ENCODE assay signal across 18 cellular contexts in genomic region chr6:42388046-42388445, GRCh38.
DNase-seq lines count a peak whose midpoint lies in the region; ATAC-seq, FAIRE-seq and TF ChIP-seq lines count a peak whose summit lies in the region.
"Had no signal": no experiment of that assay in that cellular context is flagged by ENCODE, and none has a peak within 500 bp of the region (broad histone marks: within the 10 kb centered on the region; RNA-seq: fewer than 3 reads in every experiment).

No MANE protein-coding gene starts in this region.

- H2AFZ ChIP-seq in PC-3 (ENCODE audit: low read length), result no peak overlapping the region

- FAIRE-seq in urothelium cell line (lab: Jason Lieb, UNC), result no peak

- no TSS peak for BruUV-seq in PC-3 (replicated peaks; lab: Mats Ljungman, UMichigan)

- H3K27ac ChIP-seq in PC-3 (ENCODE audit: low read length), result peak overlapping the region; percentile 25
- H3K27ac ChIP-seq: body of pancreas, foreskin keratinocyte, left ventricle myocardium inferior, sigmoid colon, SJSA1 had no signal

- H3K9ac ChIP-seq in PC-3 (ENCODE audit: low read length), result no peak overlapping the region

- H3K79me2 ChIP-seq in PC-3 (ENCODE audit: low read length), result peaks cover 80% of the 10 kb centered on the region

- peaks cover 6% of the 10 kb centered on the region; the same call in 1 of the 2 replicates for H3K36me3 ChIP-seq in PC-3 (ENCODE audit: low read depth, low read length)
- H3K36me3 ChIP-seq: left ventricle myocardium inferior, sigmoid colon, SJSA1 had no signal

- H3K9me3 Mint-ChIP-seq in activated naive CD4-positive, alpha-beta T cell treated with anti-CD3 and anti-CD28 coated beads for 36 hours, result no peaks in the 10 kb centered on the region
- H3K9me3 Mint-ChIP-seq in activated naive CD8-positive, alpha-beta T cell treated with anti-CD3 and anti-CD28 coated beads, Interleukin-2, amount 10 ng/mL, durations not matched to agents 7 days and 5 days, result no peaks in the 10 kb centered on the region
- no peaks in the 10 kb centered on the region for H3K9me3 Mint-ChIP-seq in stimulated activated memory B cell treated with anti-CD40 and anti-IgM and Interleukin-4, amounts not matched to agents 10 μg/mL and 1 μg/mL and 100 μg/mL, for 72 hours
- H3K9me3 Mint-ChIP-seq: nephron progenitor cell had no signal

- no peak for TF ChIP-seq CTCF in PC-3 (conservative IDR thresholded peaks at IDR 0.05; ENCODE audit: low read depth, low read length)

- no peaks in the 10 kb centered on the region for H3K27me3 Mint-ChIP-seq in activated naive CD4-positive, alpha-beta T cell treated with anti-CD3 and anti-CD28 coated beads for 36 hours (ENCODE audit: low read depth)
- no peaks in the 10 kb centered on the region for H3K27me3 Mint-ChIP-seq in activated naive CD8-positive, alpha-beta T cell treated with anti-CD3 and anti-CD28 coated beads, Interleukin-2, amount 10 ng/mL, durations not matched to agents 7 days and 5 days
- no peaks in the 10 kb centered on the region for H3K27me3 Mint-ChIP-seq in stimulated activated memory B cell treated with anti-CD40 and anti-IgM and Interleukin-4, amounts not matched to agents 10 μg/mL and 1 μg/mL and 100 μg/mL, for 72 hours

- no peaks in the 10 kb centered on the region for H3K9me3 ChIP-seq in PC-3 (ENCODE audit: low read length)
- H3K9me3 ChIP-seq: body of pancreas, left ventricle myocardium inferior, sigmoid colon, SJSA1 had no signal

- no peaks in the 10 kb centered on the region for H3F3A ChIP-seq in PC-3 (ENCODE audit: low read length, unreplicated experiment)

- CTCF ChIA-PET in activated naive CD4-positive, alpha-beta T cell treated with anti-CD3 and anti-CD28 coated beads for 36 hours (lab: Charles Lee), result interaction anchor here (1.8 to 4.3 kb wide), 3 partner anchors 15 to 65 kb away, joined by 5 to 29 read pairs (median 10); no protein-coding TSS in a partner anchor
- CTCF ChIA-PET in PC-3 (lab: Charles Lee), result interaction anchor here (0.8 kb wide), 1 partner anchor 159 kb away, joined by 5 read pairs; no protein-coding TSS in a partner anchor

- DNase-seq in activated naive CD4-positive, alpha-beta T cell treated with anti-CD3 and anti-CD28 coated beads for 36 hours, result no peak
- DNase-seq in activated naive CD4-positive, alpha-beta T cell treated with Interleukin-2 at 50 U/mL for 16 hours, result no peak
- DNase-seq in PC-3 (no peak), HuH-7 (ENCODE audit: low spot score) (no peak), urothelium cell line (ENCODE audit: low spot score) (no peak), head of caudate nucleus (no peak)
- DNase-seq in activated naive CD8-positive, alpha-beta T cell treated with anti-CD3 and anti-CD28 coated beads, Interleukin-2, amount 10 ng/mL, durations not matched to agents 7 days and 5 days, result no peak
- DNase-seq: body of pancreas, DMS53, erythroblast, foreskin keratinocyte, GDM1, left ventricle myocardium inferior, NCI-H1105, nephron progenitor cell had no signal

- peaks cover 1% of the 10 kb centered on the region for H3K36me3 Mint-ChIP-seq in activated naive CD4-positive, alpha-beta T cell treated with anti-CD3 and anti-CD28 coated beads for 36 hours (ENCODE audit: low read depth)
- H3K36me3 Mint-ChIP-seq in activated naive CD8-positive, alpha-beta T cell treated with anti-CD3 and anti-CD28 coated beads, Interleukin-2, amount 10 ng/mL, durations not matched to agents 7 days and 5 days, result peaks cover 9% of the 10 kb centered on the region
- no peaks in the 10 kb centered on the region for H3K36me3 Mint-ChIP-seq in stimulated activated memory B cell treated with anti-CD40 and anti-IgM and Interleukin-4, amounts not matched to agents 10 μg/mL and 1 μg/mL and 100 μg/mL, for 72 hours

- H3K4me1 ChIP-seq in PC-3 (ENCODE audit: insufficient read depth, low read length), result peaks cover 5% of the 10 kb centered on the region; the same call in 1 of the 2 replicates
- H3K4me1 ChIP-seq: foreskin keratinocyte, left ventricle myocardium inferior, sigmoid colon, SJSA1 had no signal

- no peak overlapping the region for H3K4me2 ChIP-seq in PC-3 (ENCODE audit: low read length)

- H3K9me2 ChIP-seq in PC-3 (replicated peaks; ENCODE audit: low read length), result no peaks in the 10 kb centered on the region

- no peak for ATAC-seq in PC-3
- ATAC-seq in activated naive CD8-positive, alpha-beta T cell treated with anti-CD3 and anti-CD28 coated beads, Interleukin-2, amount 10 ng/mL, durations not matched to agents 7 days and 5 days (ENCODE audit: low read depth), result no peak
- no peak for ATAC-seq in stimulated activated memory B cell treated with anti-CD40 and anti-IgM and Interleukin-4, amounts not matched to agents 10 μg/mL and 1 μg/mL and 100 μg/mL, for 72 hours
- ATAC-seq: body of pancreas, foreskin keratinocyte had no signal

- H3K27ac Mint-ChIP-seq in activated naive CD4-positive, alpha-beta T cell treated with anti-CD3 and anti-CD28 coated beads for 36 hours, result peak overlapping the region; percentile 99
- H3K27ac Mint-ChIP-seq in activated naive CD8-positive, alpha-beta T cell treated with anti-CD3 and anti-CD28 coated beads, Interleukin-2, amount 10 ng/mL, durations not matched to agents 7 days and 5 days, result peak overlapping the region; percentile 50
- peak overlapping the region; percentile 91 for H3K27ac Mint-ChIP-seq in stimulated activated memory B cell treated with anti-CD40 and anti-IgM and Interleukin-4, amounts not matched to agents 10 μg/mL and 1 μg/mL and 100 μg/mL, for 72 hours
- H3K27ac Mint-ChIP-seq: nephron progenitor cell had no signal

- intact Hi-C loops in activated naive CD4-positive, alpha-beta T cell treated with anti-CD3 and anti-CD28 coated beads for 36 hours (cut with micrococcal nuclease), result no loop called here
- intact Hi-C loops in PC-3 (cut with micrococcal nuclease), result no loop called here
- intact Hi-C loops in head of caudate nucleus (cut with DNase I), result no loop called here

- no peaks in the 10 kb centered on the region for H4K20me1 ChIP-seq in PC-3 (ENCODE audit: low read length)

- POLR2A ChIA-PET in PC-3 (lab: Charles Lee; ENCODE audit: unreplicated experiment), result no interaction called here
- POLR2A ChIA-PET in activated naive CD8-positive, alpha-beta T cell treated with anti-CD3 and anti-CD28 coated beads, Interleukin-2, amount 10 ng/mL, durations not matched to agents 7 days and 5 days (lab: Charles Lee), result interaction anchor here (0.6 to 4.1 kb wide), 5 partner anchors 10 to 75 kb away, joined by 3 to 35 read pairs (median 6); no protein-coding TSS in a partner anchor

- H3K4me3 ChIP-seq in PC-3 (ENCODE audit: low read length), result no peak overlapping the region
- H3K4me3 ChIP-seq: body of pancreas, left ventricle myocardium inferior, sigmoid colon, SJSA1 had no signal

- H3K4me1 Mint-ChIP-seq in activated naive CD4-positive, alpha-beta T cell treated with anti-CD3 and anti-CD28 coated beads for 36 hours (ENCODE audit: low read depth), result peaks cover 80% of the 10 kb centered on the region
- H3K4me1 Mint-ChIP-seq in activated naive CD8-positive, alpha-beta T cell treated with anti-CD3 and anti-CD28 coated beads, Interleukin-2, amount 10 ng/mL, durations not matched to agents 7 days and 5 days, result peaks cover 62% of the 10 kb centered on the region
- peaks cover 62% of the 10 kb centered on the region for H3K4me1 Mint-ChIP-seq in stimulated activated memory B cell treated with anti-CD40 and anti-IgM and Interleukin-4, amounts not matched to agents 10 μg/mL and 1 μg/mL and 100 μg/mL, for 72 hours

- H3K4me3 Mint-ChIP-seq in activated naive CD4-positive, alpha-beta T cell treated with anti-CD3 and anti-CD28 coated beads for 36 hours, result no peak overlapping the region
- H3K4me3 Mint-ChIP-seq in activated naive CD8-positive, alpha-beta T cell treated with anti-CD3 and anti-CD28 coated beads, Interleukin-2, amount 10 ng/mL, durations not matched to agents 7 days and 5 days, result peak overlapping the region; percentile 15
- no peak overlapping the region for H3K4me3 Mint-ChIP-seq in stimulated activated memory B cell treated with anti-CD40 and anti-IgM and Interleukin-4, amounts not matched to agents 10 μg/mL and 1 μg/mL and 100 μg/mL, for 72 hours
- H3K4me3 Mint-ChIP-seq: nephron progenitor cell had no signal

- no peaks in the 10 kb centered on the region for H3K27me3 ChIP-seq in PC-3 (ENCODE audit: low read length)
- H3K27me3 ChIP-seq: body of pancreas, foreskin keratinocyte, sigmoid colon, SJSA1 had no signal
